In genomic region chr13:30791354-30791921, GRCh38 we compare ENCODE assay signal across 1 cellular context.
TF ChIP-seq lines count a peak whose summit lies in the region.

No MANE protein-coding gene starts in this region.

TF ChIP-seq in GM23338, 12 proteins besides CTCF, POLR2A, EP300 and RAD21 (continued from another document):
- TF ChIP-seq ETS1 (IDR thresholded peaks at IDR 0.05): no peak
- no peak for TF ChIP-seq EZH2 (IDR thresholded peaks at IDR 0.05; ENCODE audit: low read depth, unreplicated experiment)
- no peak for TF ChIP-seq REST (IDR thresholded peaks at IDR 0.05; ENCODE audit: unreplicated experiment)
- TF ChIP-seq EZH2phosphoT487 (IDR thresholded peaks at IDR 0.05; ENCODE audit: unreplicated experiment): no peak
- TF ChIP-seq JUNB (IDR thresholded peaks at IDR 0.05; ENCODE audit: unreplicated experiment): no peak
- no peak for TF ChIP-seq ZNF114 (CRISPR knock-in tag; IDR thresholded peaks at IDR 0.05)
- no peak for TF ChIP-seq ZNF331 (CRISPR knock-in tag; IDR thresholded peaks at IDR 0.05; ENCODE audit: low read depth)
- no peak for TF ChIP-seq NANOG (IDR thresholded peaks at IDR 0.05; ENCODE audit: borderline replicate concordance)
